ENCODE assay signal across 26 cellular contexts in the genomic region with DNA sequence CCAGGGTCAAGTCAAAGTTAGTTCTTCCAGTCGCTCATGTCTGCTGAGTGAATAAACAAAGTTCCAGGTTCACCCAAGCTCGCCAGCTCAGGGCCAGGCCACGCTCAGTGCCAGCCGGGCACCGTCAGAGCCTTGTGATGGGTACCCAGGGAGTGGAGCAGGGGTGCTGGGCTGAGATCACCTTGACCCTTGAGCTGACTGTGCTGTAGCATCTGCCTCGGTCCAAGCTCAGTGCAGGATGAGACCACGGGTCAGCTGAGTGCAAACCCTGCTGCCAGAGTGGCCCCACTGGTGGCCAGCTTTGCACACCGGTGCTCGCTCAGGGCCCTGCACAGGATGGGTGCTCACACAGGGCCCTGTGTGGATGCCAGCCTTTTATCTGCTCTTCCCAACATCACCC. TPM values are rescaled to one million over a fixed set of nuclear protein-coding genes. Genes with fewer than 3 reads are reported as not detected.
DNase-seq lines count a peak whose midpoint lies in the region; TF ChIP-seq lines count a peak whose summit lies in the region.
"Had no signal": no experiment of that assay in that cellular context is flagged by ENCODE, and none has a peak within 500 bp of the region (broad histone marks: within the 10 kb centered on the region; RNA-seq: fewer than 3 reads in every experiment).

No MANE protein-coding gene starts in this region.

- TF ChIP-seq POLR2A in vagina (IDR thresholded peaks at IDR 0.05), result no peak
- TF ChIP-seq POLR2A in stomach (IDR thresholded peaks at IDR 0.05), result no peak

- H3K9ac ChIP-seq in mesenchymal stem cell (ENCODE audit: low read length), result no peak overlapping the region
- no peak overlapping the region for H3K9ac ChIP-seq in neuronal stem cell (ENCODE audit: low read depth, low read length, poor library complexity)
- H3K9ac ChIP-seq: BLaER1 had no signal

- H3K4ac ChIP-seq in mesenchymal stem cell (ENCODE audit: low read depth in 1 of 2, low read length in 2 of 2), result no peak overlapping the region
- H3K4ac ChIP-seq in neuronal stem cell (ENCODE audit: low read length), result no peak overlapping the region

- TF ChIP-seq CTCF in vagina (IDR thresholded peaks at IDR 0.05) (no peak), stomach (IDR thresholded peaks at IDR 0.05) (no peak), glutamatergic neuron (IDR thresholded peaks at IDR 0.05; ENCODE audit: partially characterized antibody, unreplicated experiment) (no peak)

- H3K4me1 ChIP-seq in mesenchymal stem cell (ENCODE audit: control insufficient read depth, insufficient read depth, low read depth, low read length), result peaks cover 46% of the 10 kb centered on the region
- H3K4me1 ChIP-seq in neuronal stem cell (ENCODE audit: control insufficient read depth in 2 of 2, insufficient read depth in 1 of 2, low read depth in 1 of 2, low read length in 2 of 2), result peaks cover 0 to 18% of the 10 kb centered on the region in 2 donors
- peaks cover 36% of the 10 kb centered on the region for H3K4me1 ChIP-seq in vagina
- H3K4me1 ChIP-seq in stomach, result peaks cover 0 to 26% (median 12%) of the 10 kb centered on the region in 4 donors
- H3K4me1 ChIP-seq: BE2C had no signal

- H3K4me3 Mint-ChIP-seq in glutamatergic neuron (ENCODE audit: unreplicated experiment), result no peak overlapping the region
- H3K4me3 Mint-ChIP-seq: CD4-positive, alpha-beta T cell; CD8-positive, alpha-beta T cell had no signal

- TF ChIP-seq EP300 in stomach (IDR thresholded peaks at IDR 0.05), result no peak

- no peak overlapping the region for H4K8ac ChIP-seq in mesenchymal stem cell (ENCODE audit: low read length)
- no peak overlapping the region for H4K8ac ChIP-seq in neuronal stem cell (ENCODE audit: low read depth, low read length)

- peaks cover 4% of the 10 kb centered on the region for H3K9me3 Mint-ChIP-seq in glutamatergic neuron (ENCODE audit: unreplicated experiment)
- H3K9me3 Mint-ChIP-seq: CD4-positive, alpha-beta T cell; CD8-positive, alpha-beta T cell had no signal

- no peak overlapping the region for H3K4me2 ChIP-seq in mesenchymal stem cell (ENCODE audit: low read length, poor library complexity, severe bottlenecking)
- H3K4me2 ChIP-seq in neuronal stem cell (ENCODE audit: insufficient read depth, low read length, poor library complexity, severe bottlenecking), result no peak overlapping the region
- H3K4me2 ChIP-seq: BLaER1 had no signal

- H3K23ac ChIP-seq in mesenchymal stem cell (ENCODE audit: low read length in 2 of 2) (no peak overlapping the region), neuronal stem cell (ENCODE audit: low read depth, low read length, poor library complexity) (no peak overlapping the region)

- H3K14ac ChIP-seq in mesenchymal stem cell (ENCODE audit: low read length in 2 of 2), result no peak overlapping the region
- H3K14ac ChIP-seq in neuronal stem cell (ENCODE audit: low read length), result peak overlapping the region; percentile 94

- no peak overlapping the region for H3K27ac Mint-ChIP-seq in glutamatergic neuron (ENCODE audit: unreplicated experiment)
- H3K27ac Mint-ChIP-seq: CD4-positive, alpha-beta T cell; CD8-positive, alpha-beta T cell had no signal

- H3K36me3 Mint-ChIP-seq in glutamatergic neuron (ENCODE audit: unreplicated experiment), result no peaks in the 10 kb centered on the region
- H3K36me3 Mint-ChIP-seq: CD8-positive, alpha-beta T cell had no signal

- no peak for DNase-seq in mesenchymal stem cell
- no peak for DNase-seq in neuronal stem cell (ENCODE audit: low spot score)
- no peak for DNase-seq in vagina (ENCODE audit: extremely low spot score in 2 of 2)
- no peak for DNase-seq in stomach
- no peak for DNase-seq in C1 segment of cervical spinal cord (lab: John Stamatoyannopoulos, UW)
- no peak for DNase-seq in glutamatergic neuron
- DNase-seq: 8988T; ACHN; Caco-2; Calu3; CD4-positive, alpha-beta T cell; CD8-positive, alpha-beta T cell; DMS 273 treated with DMSO at 0.1 percent for 48 hours; DMS153; DMS53; DMS79; DND-41; EL; GDM1 had no signal

- no peak overlapping the region for H2BK12ac ChIP-seq in mesenchymal stem cell (ENCODE audit: low read length in 2 of 2)
- peak overlapping the region; percentile 58 for H2BK12ac ChIP-seq in neuronal stem cell (ENCODE audit: low read length)

- intact Hi-C loops in vagina (cut with DNase I), result no loop called here
- intact Hi-C loops in stomach (cut with DNase I; ENCODE audit: low total_unique reads), result no loop called here

- H2BK15ac ChIP-seq in mesenchymal stem cell (ENCODE audit: low read depth, poor library complexity, severe bottlenecking) (no peak overlapping the region), neuronal stem cell (ENCODE audit: low read length) (peak overlapping the region; percentile 92)

- no peak overlapping the region for H3K18ac ChIP-seq in mesenchymal stem cell (ENCODE audit: low read depth in 1 of 2, low read length in 2 of 2)
- H3K18ac ChIP-seq in neuronal stem cell (ENCODE audit: low read length), result peak overlapping the region; percentile 52

- H3K9me3 ChIP-seq in mesenchymal stem cell (ENCODE audit: control insufficient read depth, low read length) (no peaks in the 10 kb centered on the region), neuronal stem cell (replicated peaks in 1 of 2; ENCODE audit: control insufficient read depth in 2 of 2, insufficient read depth in 1 of 2, low read depth in 1 of 2, low read length in 2 of 2) (peaks cover 0 to 2% of the 10 kb centered on the region in 2 donors), vagina (no peaks in the 10 kb centered on the region), stomach (no peaks in the 10 kb centered on the region)
- H3K9me3 ChIP-seq: BE2C, BLaER1, Caco-2 had no signal

- H4K91ac ChIP-seq in mesenchymal stem cell (ENCODE audit: low read length) (peak overlapping the region; percentile 27), neuronal stem cell (ENCODE audit: low read depth, low read length, poor library complexity) (no peak overlapping the region)

- H3K79me1 ChIP-seq in mesenchymal stem cell (replicated peaks; ENCODE audit: low read length, poor library complexity, severe bottlenecking) (no peaks in the 10 kb centered on the region), neuronal stem cell (ENCODE audit: low read depth, low read length) (peaks cover 2% of the 10 kb centered on the region)

- peaks cover 4% of the 10 kb centered on the region for H3K4me1 Mint-ChIP-seq in glutamatergic neuron (ENCODE audit: low read depth, unreplicated experiment)

- H2AFZ ChIP-seq in mesenchymal stem cell (ENCODE audit: low read depth, low read length) (no peak overlapping the region), neuronal stem cell (ENCODE audit: low read length) (no peak overlapping the region)

- peaks cover 11% of the 10 kb centered on the region for H3K27me3 Mint-ChIP-seq in glutamatergic neuron (ENCODE audit: unreplicated experiment)

- H3K36me3 ChIP-seq in mesenchymal stem cell (ENCODE audit: control insufficient read depth in 1 of 2, insufficient read depth in 2 of 2, low read depth in 1 of 2, low read length in 2 of 2) (peaks cover 5 to 10% of the 10 kb centered on the region in 2 experiments), neuronal stem cell (replicated peaks in 1 of 2; ENCODE audit: control insufficient read depth in 2 of 2, insufficient read depth in 2 of 2, low read length in 2 of 2) (no peaks in the 10 kb centered on the region), vagina (no peaks in the 10 kb centered on the region), stomach (no peaks in the 10 kb centered on the region)
- H3K36me3 ChIP-seq: BE2C, BLaER1 had no signal

- H3K27me3 ChIP-seq in mesenchymal stem cell (ENCODE audit: control insufficient read depth in 1 of 2, insufficient read depth in 1 of 2, low read length in 2 of 2) (peaks cover 21 to 33% of the 10 kb centered on the region in 2 experiments), neuronal stem cell (ENCODE audit: control insufficient read depth in 3 of 3, insufficient read depth in 3 of 3, low read depth in 1 of 3, low read length in 3 of 3) (peaks cover 0 to 47% (median 13%) of the 10 kb centered on the region in 3 experiments), vagina (no peaks in the 10 kb centered on the region), stomach (peaks cover 15 to 68% (median 24%) of the 10 kb centered on the region in 3 donors)

- H3K27ac ChIP-seq in mesenchymal stem cell (ENCODE audit: low read length, poor library complexity, severe bottlenecking) (no peak overlapping the region), neuronal stem cell (replicated peaks; ENCODE audit: low read length) (no peak overlapping the region), vagina (peak overlapping the region; percentile 27), stomach (no peak overlapping the region)
- H3K27ac ChIP-seq: BLaER1, C4-2B had no signal

- H3K4me3 ChIP-seq in mesenchymal stem cell (ENCODE audit: insufficient read depth in 1 of 2, low read depth in 1 of 2, low read length in 2 of 2), result no peak overlapping the region
- no peak overlapping the region for H3K4me3 ChIP-seq in neuronal stem cell (ENCODE audit: low read length in 2 of 2)
- H3K4me3 ChIP-seq in vagina, result no peak overlapping the region
- no peak overlapping the region for H3K4me3 ChIP-seq in stomach
- H3K4me3 ChIP-seq: BLaER1, GM12878 had no signal

- H2AK5ac ChIP-seq in mesenchymal stem cell (ENCODE audit: low read length, severe bottlenecking) (no peak overlapping the region), neuronal stem cell (ENCODE audit: low read depth, low read length) (no peak overlapping the region)

- H2BK5ac ChIP-seq in mesenchymal stem cell (ENCODE audit: low read depth, low read length, poor library complexity, severe bottlenecking) (no peak overlapping the region), neuronal stem cell (ENCODE audit: low read length) (peak overlapping the region; percentile 21)

- H2BK120ac ChIP-seq in mesenchymal stem cell (ENCODE audit: low read depth, low read length), result no peak overlapping the region
- H2BK120ac ChIP-seq in neuronal stem cell (ENCODE audit: low read depth, low read length), result no peak overlapping the region

- WGBS in mesenchymal stem cell, result 80% methylated on average over 9 of the region's 9 CpGs
- no CpG with 5 or more reads among the region's 9 CpGs for WGBS in neuronal stem cell (ENCODE audit: extremely low coverage in 2 of 2, insufficient read length in 2 of 2, insufficient replicate concordance in 1 of 2), 2 donors
- WGBS in stomach, 5 donors, result 71 to 81% (median 79%) methylated on average over 3 to 9 of the region's 9 CpGs

RNA-seq across cellular contexts. Expression of a gene that starts 4.3 kb away (rescaled TPM):
- polyA plus RNA-seq in mesenchymal stem cell (2013, experiment 1 of 2), result 10.1 TPM
- polyA plus RNA-seq in mesenchymal stem cell (2013, experiment 2 of 2), result 10.8 TPM
- polyA plus RNA-seq in neuronal stem cell (2013, experiment 1 of 2), result 6.7 TPM
- polyA plus RNA-seq in neuronal stem cell (2013, experiment 2 of 2), result 6.7 TPM
- total RNA-seq in vagina (26.3 TPM), stomach (10 to 100 TPM in 1 of 5 donors, 1 to 10 TPM in 2, not detected in 2; 2.3 to 13.2 (median 4.3) TPM), glutamatergic neuron (ENCODE audit: unreplicated experiment) (0.27 TPM)
- 1 to 10 TPM in 1 of 3 donors, under 1 TPM in 2; 0.25 to 7.5 (median 0.92) TPM for polyA plus RNA-seq in stomach
- total RNA-seq: Calu3; CD4-positive, alpha-beta T cell; CD8-positive, alpha-beta T cell; G401; GM12878 had no signal
- polyA plus RNA-seq: GM12878 had no signal

RNA-seq across cellular contexts. Expression of a gene that starts 16.7 kb away (rescaled TPM):
- 0.04 TPM for polyA plus RNA-seq in mesenchymal stem cell (2013, experiment 1 of 2)
- polyA plus RNA-seq in mesenchymal stem cell (2013, experiment 2 of 2), result 0.12 TPM
- polyA plus RNA-seq in neuronal stem cell (2013, experiment 1 of 2), result 0.22 TPM
- polyA plus RNA-seq in neuronal stem cell (2013, experiment 2 of 2), result 0.15 TPM
- 23.1 TPM for total RNA-seq in vagina
- total RNA-seq in stomach, result under 1 TPM in 1 of 5 donors, not detected in 4; 0.55 TPM
- polyA plus RNA-seq in stomach, result 1 to 10 TPM in 1 of 3 donors, under 1 TPM in 1, not detected in 1; 0.31 to 2.3 TPM
- total RNA-seq in glutamatergic neuron (ENCODE audit: unreplicated experiment), result 0.17 TPM
- total RNA-seq: A673; Calu3; CD4-positive, alpha-beta T cell; CD8-positive, alpha-beta T cell; Daoy; G401; GM12878 had no signal

Comparison
In these comparisons a context has a peak if more than half of its experiments do, and no peak if none do; other contexts are left out.
1. RNA of a gene that starts 16.7 kb away (total RNA-seq): 23.1 TPM in vagina (single experiment); 0.17 TPM in glutamatergic neuron (single experiment) and 0.55 TPM in stomach; every median in the first group is over 10 times any median in the second.